In genomic region chr15:77599899-77600298, GRCh38 we compare ENCODE assay signal across 7 cellular contexts. TPM values are rescaled to one million over a fixed set of nuclear protein-coding genes. Genes with fewer than 3 reads are reported as not detected.
DNase-seq lines count a peak whose midpoint lies in the region; ATAC-seq and TF ChIP-seq lines count a peak whose summit lies in the region.

No MANE protein-coding gene starts in this region.

- no TSS peak for BruUV-seq in HCT116 (replicated peaks; lab: Mats Ljungman, UMichigan)

- DNase-seq in HCT116 (ENCODE audit: low read depth, low spot score) (peak; percentile 61), NCI-H510A (lab: John Stamatoyannopoulos, UW) (peak; percentile 51), dermis blood vessel endothelial cell (peak; percentile 65), trophoblast cell (no peak)
- DNase-seq in activated effector memory CD4-positive, alpha-beta T cell treated with Interleukin-2 at 50 U/mL for 16 hours: no peak

- TF ChIP-seq CTCF in HCT116 (IDR thresholded peaks at IDR 0.05 in 2 of 3, conservative IDR thresholded peaks at IDR 0.05 in 1 of 3; ENCODE audit: borderline replicate concordance in 1 of 3, insufficient read depth in 1 of 3, low read depth in 2 of 3, low read length in 2 of 3): no peak

- H3K79me1 ChIP-seq in trophoblast cell (ENCODE audit: low read length): peaks cover 7% of the 10 kb centered on the region

- TF ChIP-seq POLR2A in HCT116 (IDR thresholded peaks at IDR 0.05; ENCODE audit: borderline replicate concordance, extremely low read depth, insufficient read depth, insufficient read length): peak; percentile 74

- H3K4me3 ChIP-seq in HCT116 (replicated peaks in 1 of 2; ENCODE audit: low read depth in 1 of 2, low read length in 2 of 2) (peak overlapping the region; percentile 24 to 33), trophoblast cell (ENCODE audit: low read depth, low read length) (no peak overlapping the region)

- no peak overlapping the region for H3K18ac ChIP-seq in trophoblast cell (ENCODE audit: low read length)

- no peak overlapping the region for H4K91ac ChIP-seq in trophoblast cell (ENCODE audit: low read depth, low read length)

- H2AK5ac ChIP-seq in trophoblast cell (ENCODE audit: low read length): no peak overlapping the region

- CTCF ChIA-PET in HCT116 (lab: Charles Lee): interaction anchor here (1.1 to 1.9 kb wide), 5 partner anchors 18 to 492 kb away, joined by 3 to 12 read pairs (median 6); partner anchors contain the start of gene LINGO1

- no peak overlapping the region for H2BK12ac ChIP-seq in trophoblast cell (ENCODE audit: low read length)

- no peak overlapping the region for H2BK120ac ChIP-seq in trophoblast cell (ENCODE audit: insufficient read depth, low read length, poor library complexity)

- intact Hi-C loops in HCT116 (cut with micrococcal nuclease): no loop called here

- ATAC-seq in HCT116 (peak; percentile 92), GM21390 (IDR thresholded peaks at IDR 0.05; ENCODE audit: unreplicated experiment) (no peak), HG03520 (IDR thresholded peaks at IDR 0.05; ENCODE audit: unreplicated experiment) (no peak)

- H2AFZ ChIP-seq in HCT116 (ENCODE audit: low read depth, low read length, poor library complexity, severe bottlenecking): peak overlapping the region; percentile 4
- no peak overlapping the region for H2AFZ ChIP-seq in trophoblast cell (ENCODE audit: insufficient read depth, low read length, poor library complexity)

- no peaks in the 10 kb centered on the region for H3K9me2 ChIP-seq in HCT116 (ENCODE audit: insufficient read depth)

- no peak overlapping the region for H3K23ac ChIP-seq in trophoblast cell (ENCODE audit: low read length)

- peaks cover 2 to 14% of the 10 kb centered on the region in 2 experiments; a peak in 3 of 4 replicates for H3K4me1 ChIP-seq in HCT116 (ENCODE audit: control insufficient read depth in 1 of 2, insufficient read depth in 2 of 2, low read length in 2 of 2)
- peaks cover 9 to 17% of the 10 kb centered on the region in 2 experiments for H3K4me1 ChIP-seq in trophoblast cell (ENCODE audit: control insufficient read depth in 1 of 2, insufficient read depth in 2 of 2, low read length in 2 of 2)

- H3K27ac ChIP-seq in HCT116 (ENCODE audit: low read depth, low read length): peak overlapping the region; percentile 44; the same call in 1 of the 2 replicates
- H3K27ac ChIP-seq in trophoblast cell (ENCODE audit: low read depth, low read length): no peak overlapping the region

- no peak overlapping the region for H3K4ac ChIP-seq in trophoblast cell (ENCODE audit: low read depth, low read length)

- RAD21 ChIA-PET in HCT116 (lab: Charles Lee; ENCODE audit: low non-redundant PET in 1 of 2, low total read pairs in 2 of 2, uncharacterized antibody in 2 of 2, unreplicated experiment in 2 of 2): no interaction called here

- TF ChIP-seq RAD21 in HCT116 (IDR thresholded peaks at IDR 0.05; ENCODE audit: low read depth): no peak

- WGBS in trophoblast cell (ENCODE audit: extremely low coverage, insufficient coverage, insufficient read length): no CpG with 5 or more reads among the region's 5 CpGs

- H3K9ac ChIP-seq in HCT116 (ENCODE audit: low read length) (0 out of 2 replicates have a peak overlapping the region, but pooled peaks have one; percentile 16), trophoblast cell (ENCODE audit: low read length) (no peak overlapping the region)

- POLR2A ChIA-PET in HCT116 (lab: Charles Lee): interaction anchor here (0.8 to 1.1 kb wide), 3 partner anchors 9 to 57 kb away, joined by 3 to 6 read pairs (median 3); no protein-coding TSS in a partner anchor

- H3K79me2 ChIP-seq in HCT116 (ENCODE audit: insufficient read depth, low read length): no peaks in the 10 kb centered on the region
- no peaks in the 10 kb centered on the region for H3K79me2 ChIP-seq in trophoblast cell (ENCODE audit: control insufficient read depth, insufficient read depth, low read length, poor library complexity)

- no peaks in the 10 kb centered on the region for H3K27me3 ChIP-seq in HCT116 (ENCODE audit: insufficient read depth, low read length)
- H3K27me3 ChIP-seq in trophoblast cell (ENCODE audit: insufficient read depth, low read length): no peaks in the 10 kb centered on the region

- H3K36me3 ChIP-seq in HCT116 (ENCODE audit: control insufficient read depth in 1 of 2, insufficient read depth in 2 of 2, low read length in 2 of 2): no peaks in the 10 kb centered on the region
- H3K36me3 ChIP-seq in trophoblast cell (ENCODE audit: control insufficient read depth in 1 of 2, insufficient read depth in 2 of 2, low read length in 2 of 2): no peaks in the 10 kb centered on the region

- H3K14ac ChIP-seq in trophoblast cell (ENCODE audit: low read length): no peak overlapping the region

- H2BK5ac ChIP-seq in trophoblast cell (ENCODE audit: low read depth, low read length, poor library complexity): no peak overlapping the region

- H4K12ac ChIP-seq in trophoblast cell (ENCODE audit: low read depth, low read length): no peak overlapping the region

- H3K4me2 ChIP-seq in HCT116 (ENCODE audit: low read length) (peak overlapping the region; percentile 47), trophoblast cell (ENCODE audit: low read length) (no peak overlapping the region)

- H4K20me1 ChIP-seq in HCT116 (ENCODE audit: insufficient read depth): no peaks in the 10 kb centered on the region

- H3K9me3 ChIP-seq in HCT116 (ENCODE audit: control insufficient read depth in 1 of 2, insufficient read depth in 1 of 2, low read depth in 1 of 2, low read length in 2 of 2) (no peaks in the 10 kb centered on the region), trophoblast cell (ENCODE audit: insufficient read depth, low read depth, low read length) (no peaks in the 10 kb centered on the region)

- H4K8ac ChIP-seq in trophoblast cell (ENCODE audit: low read depth, low read length): peak overlapping the region; percentile 51

TF ChIP-seq in HCT116, 20 proteins besides CTCF, POLR2A, EP300 and RAD21:
- TF ChIP-seq EZH2 (IDR thresholded peaks at IDR 0.05) (no peak), REST (IDR thresholded peaks at IDR 0.05; ENCODE audit: low read depth) (no peak), ZNF274 (IDR thresholded peaks at IDR 0.05; ENCODE audit: low read depth, low read length) (no peak), SP1 (IDR thresholded peaks at IDR 0.05; ENCODE audit: low read depth) (peak; percentile 70; the same call in 1 of the 2 replicates), CEBPB (IDR thresholded peaks at IDR 0.05; ENCODE audit: low read depth) (no peak), POLR2AphosphoS5 (IDR thresholded peaks at IDR 0.05; ENCODE audit: low read depth, low read length) (peak; percentile 27; the same call in 1 of the 2 replicates), SIN3A (IDR thresholded peaks at IDR 0.05; ENCODE audit: low read depth) (no peak), CBX3 (IDR thresholded peaks at IDR 0.05; ENCODE audit: low read depth) (no peak), ZBTB33 (IDR thresholded peaks at IDR 0.05; ENCODE audit: extremely low read depth, insufficient replicate concordance, low read length) (no peak), ZFX (IDR thresholded peaks at IDR 0.05) (no peak), EGR1 (IDR thresholded peaks at IDR 0.05; ENCODE audit: low read depth) (no peak), EZH2phosphoT487 (IDR thresholded peaks at IDR 0.05; ENCODE audit: borderline replicate concordance) (no peak), FOSL1 (IDR thresholded peaks at IDR 0.05; ENCODE audit: low read depth) (no peak)

RNA-seq across cellular contexts. Expression of gene LINGO1, which starts 32.8 kb away (rescaled TPM):
- total RNA-seq in HCT116 (2021; ENCODE audit: unreplicated experiment) (15.6 TPM), dermis blood vessel endothelial cell (0.51 TPM in 1 of 2 replicates, not detected in the other)
- polyA plus RNA-seq in HCT116 (2012): 19.2 and 22.9 TPM in 2 replicates
- polyA plus RNA-seq in trophoblast cell (2013): 9.3 and 10.8 TPM in 2 replicates

Comparison
In these comparisons a context has a peak if more than half of its experiments do, and no peak if none do; other contexts are left out.
1. DNase-seq: peak in HCT116 (single experiment), NCI-H510A (single experiment) and dermis blood vessel endothelial cell (single experiment); none in trophoblast cell (0 of 2) and activated effector memory CD4-positive, alpha-beta T cell treated with Interleukin-2 at 50 U/mL for 16 hours (single experiment).
2. RNA of gene LINGO1, which starts 32.8 kb away (total RNA-seq): 15.6 TPM in HCT116 (single experiment); 0.51 TPM in dermis blood vessel endothelial cell; every median in the first group is over 10 times any median in the second.